In genomic region chr12:103955811-103956514, GRCh38 we compare ENCODE assay signal across 8 cellular contexts.
DNase-seq lines count a peak whose midpoint lies in the region; ATAC-seq and TF ChIP-seq lines count a peak whose summit lies in the region.

No MANE protein-coding gene starts in this region.

- DNase-seq in GM12865 (ENCODE audit: low read depth) (no peak), RWPE1 (ENCODE audit: low spot score) (no peak), erythroblast (lab: John Stamatoyannopoulos, UW) (peak; percentile 46 to 51), KG1 (lab: John Stamatoyannopoulos, UW) (no peak), NCI-H1694 (lab: John Stamatoyannopoulos, UW) (no peak)

- peak overlapping the region; percentile 76 for H3K4me3 ChIP-seq in GM12865 (ENCODE audit: low read depth, low read length)
- H3K4me3 ChIP-seq in neutrophil (ENCODE audit: low read depth in 1 of 2, low read length in 1 of 2), result peak overlapping the region; percentile 80 to 86

- ATAC-seq in HG03378 (IDR thresholded peaks at IDR 0.05; ENCODE audit: unreplicated experiment), result no peak
- no peak for ATAC-seq in GM19397 (IDR thresholded peaks at IDR 0.05; ENCODE audit: unreplicated experiment)

- H3K9me3 ChIP-seq in neutrophil, result no peaks in the 10 kb centered on the region

- TF ChIP-seq POLR2A in erythroblast (IDR thresholded peaks at IDR 0.05; ENCODE audit: low read length), result no peak

- CTCF ChIA-PET in RWPE1 (lab: Yijun Ruan, JAX), result interaction anchor here (0.6 to 1.6 kb wide), 4 partner anchors 11 to 329 kb away, joined by 3 to 4 read pairs (median 4); no protein-coding TSS in a partner anchor

- H3K27ac ChIP-seq in RWPE1 (peak overlapping the region; percentile 95), neutrophil (peak overlapping the region; percentile 80)

- POLR2A ChIA-PET in RWPE1 (lab: Yijun Ruan, JAX; ENCODE audit: low non-redundant PET), result interaction anchor here (0.6 to 1.4 kb wide), 2 partner anchors 10 to 16 kb away, joined by 4 to 9 read pairs; partner anchors contain the start of gene TDG

- peaks cover 31% of the 10 kb centered on the region for H3K36me3 ChIP-seq in neutrophil

- peaks cover 13 to 16% of the 10 kb centered on the region in 2 experiments for H3K4me1 ChIP-seq in neutrophil (ENCODE audit: control insufficient read depth in 1 of 2, insufficient read depth in 1 of 2, low read depth in 1 of 2, low read length in 1 of 2)

- no peaks in the 10 kb centered on the region for H3K27me3 ChIP-seq in neutrophil

- TF ChIP-seq CTCF in GM12865 (IDR thresholded peaks at IDR 0.05; ENCODE audit: insufficient read depth, low read depth, low read length, missing control alignments) (no peak), RWPE1 (conservative IDR thresholded peaks at IDR 0.05; ENCODE audit: low read depth) (no peak), neutrophil (IDR thresholded peaks at IDR 0.05) (no peak)

Comparison
In these comparisons a context has a peak if more than half of its experiments do, and no peak if none do; other contexts are left out.
1. DNase-seq: peak in erythroblast (2 of 2); none in GM12865 (single experiment), RWPE1 (single experiment), KG1 (single experiment) and NCI-H1694 (single experiment).